Comparison of ENCODE assay signal across 12 cellular contexts in genomic region chr19:18434411-18435184, GRCh38. TPM values are rescaled to one million over a fixed set of nuclear protein-coding genes. Genes with fewer than 3 reads are reported as not detected.
DNase-seq lines count a peak whose midpoint lies in the region; ATAC-seq, FAIRE-seq and TF ChIP-seq lines count a peak whose summit lies in the region.
"Had no signal": no experiment of that assay in that cellular context is flagged by ENCODE, and none has a peak within 500 bp of the region (broad histone marks: within the 10 kb centered on the region; RNA-seq: fewer than 3 reads in every experiment).

No MANE protein-coding gene starts in this region.

- POLR2A ChIA-PET in GM12878 (lab: Charles Lee): interaction anchor here (1.4 kb wide), 1 partner anchor 17 kb away, joined by 3 read pairs; no protein-coding TSS in a partner anchor

- no peak overlapping the region for H4K91ac ChIP-seq in H9 (ENCODE audit: insufficient read length, low read depth, low read length)

- H3K27me3 ChIP-seq in H9 (ENCODE audit: insufficient read depth, low read length) (no peaks in the 10 kb centered on the region), GM12878 (replicated peaks in 1 of 2; ENCODE audit: control insufficient read depth in 2 of 2, insufficient read depth in 2 of 2, low read length in 1 of 2) (no peaks in the 10 kb centered on the region)

- intact Hi-C loops in CD14-positive monocyte (cut with micrococcal nuclease) (no loop called here), GM12878 (cut with micrococcal nuclease; ENCODE audit: unreplicated experiment) (no loop called here)

- TF ChIP-seq POLR2A in GM12878 (IDR thresholded peaks at IDR 0.05; ENCODE audit: low read depth, low read length): peak; percentile 25; the same call in 1 of the 2 replicates

- no peak for TF ChIP-seq EP300 in GM12878 (IDR thresholded peaks at IDR 0.05; ENCODE audit: borderline replicate concordance in 1 of 2, control insufficient read depth in 1 of 2, low read depth in 2 of 2, low read length in 2 of 2)

- no peak overlapping the region for H4K5ac ChIP-seq in H9 (ENCODE audit: insufficient read length, low read depth, low read length)

- DNase-seq in CD14-positive monocyte (ENCODE audit: low spot score): no peak
- no peak for DNase-seq in H9
- DNase-seq in GM12878 (ENCODE audit: low read depth, low spot score): no peak
- no peak for DNase-seq in neural crest cell (ENCODE audit: low read depth, low spot score)
- no peak for DNase-seq in NK-92 treated with Interleukin-12 subunit alpha and Interleukin-12 subunit beta, amount 100 ng/mL, for 24 hours (lab: John Stamatoyannopoulos, UW)
- no peak for DNase-seq in AG08396 (ENCODE audit: low spot score)
- DNase-seq in anterior cingulate cortex (lab: John Stamatoyannopoulos, UW): no peak
- DNase-seq: activated effector memory CD4-positive, alpha-beta T cell treated with Interleukin-2 at 50 U/mL for 16 hours; EL; KG1 had no signal

- peak overlapping the region in 1 of 7 donors; percentile 40 for H3K27ac Mint-ChIP-seq in CD14-positive monocyte
- no peak overlapping the region for H3K27ac Mint-ChIP-seq in H9
- H3K27ac Mint-ChIP-seq in neural crest cell (ENCODE audit: unreplicated experiment): no peak overlapping the region

- H4K8ac ChIP-seq in H9 (replicated peaks; ENCODE audit: insufficient read length, low read depth, low read length): no peak overlapping the region

- H3T11ph ChIP-seq in H9 (ENCODE audit: low read length): no peak overlapping the region

- peaks cover 31% of the 10 kb centered on the region for H3K4me1 Mint-ChIP-seq in CD14-positive monocyte
- H3K4me1 Mint-ChIP-seq in H9: peaks cover 29 to 37% of the 10 kb centered on the region in 2 experiments
- peaks cover 32% of the 10 kb centered on the region for H3K4me1 Mint-ChIP-seq in neural crest cell

- H3K4me3 Mint-ChIP-seq in CD14-positive monocyte (peak overlapping the region; percentile 31 to 64), H9 (peak overlapping the region; percentile 63 to 73), neural crest cell (peak overlapping the region; percentile 81)

- H3K9ac ChIP-seq in H9 (ENCODE audit: extremely low read depth, insufficient read length, low read length) (no peak overlapping the region), GM12878 (ENCODE audit: control insufficient read depth, insufficient read depth, low read length) (0 out of 2 replicates have a peak overlapping the region, but pooled peaks have one; percentile 48)

- H3K56ac ChIP-seq in H9 (ENCODE audit: insufficient read length, low read depth, low read length): no peak overlapping the region

- H3K4me1 ChIP-seq in H9 (ENCODE audit: insufficient read depth, low read length): peaks cover 6% of the 10 kb centered on the region; the same call in 1 of the 2 replicates
- H3K4me1 ChIP-seq in GM12878 (ENCODE audit: control insufficient read depth, insufficient read depth, low read length): peaks cover 31% of the 10 kb centered on the region

- H4K20me1 ChIP-seq in H9 (ENCODE audit: control insufficient read depth, insufficient read depth, insufficient read length) (peaks cover 3% of the 10 kb centered on the region), GM12878 (ENCODE audit: control insufficient read depth, insufficient read depth) (no peaks in the 10 kb centered on the region; the same call in 1 of the 2 replicates)

- H3K9me3 ChIP-seq in H9 (ENCODE audit: control insufficient read depth, low read depth, low read length) (no peaks in the 10 kb centered on the region), GM12878 (replicated peaks; ENCODE audit: control insufficient read depth, insufficient read depth, low read length) (no peaks in the 10 kb centered on the region; the same call in 2 of the 3 replicates)

- H3K36me3 ChIP-seq in GM12878 (ENCODE audit: control insufficient read depth in 2 of 2, insufficient read depth in 2 of 2, low read length in 1 of 2): peaks cover 0 to 2% of the 10 kb centered on the region in 2 experiments; a peak in 3 of 4 replicates

- peaks cover 16% of the 10 kb centered on the region for H3K23me2 ChIP-seq in H9 (ENCODE audit: insufficient read length, low read depth, low read length, poor library complexity, severe bottlenecking)

- H3K9me3 Mint-ChIP-seq in CD14-positive monocyte: peaks cover 0 to 8% (median 0%) of the 10 kb centered on the region in 7 donors
- H3K9me3 Mint-ChIP-seq in H9: no peaks in the 10 kb centered on the region; a peak in 1 of 5 replicates
- H3K9me3 Mint-ChIP-seq in neural crest cell: no peaks in the 10 kb centered on the region

- H3K27me3 Mint-ChIP-seq in CD14-positive monocyte (ENCODE audit: low read depth in 3 of 3) (peaks cover 31 to 72% (median 46%) of the 10 kb centered on the region in 3 donors), H9 (ENCODE audit: low read depth) (peaks cover 2% of the 10 kb centered on the region), neural crest cell (ENCODE audit: low read depth) (peaks cover 11% of the 10 kb centered on the region)

- in situ Hi-C loops in GM12878 (cut with MboI): no loop called here

- H3K4me2 ChIP-seq in H9 (ENCODE audit: insufficient read depth, insufficient read length, low read length): no peak overlapping the region
- H3K4me2 ChIP-seq in GM12878 (ENCODE audit: control insufficient read depth, insufficient read depth): peak overlapping the region; percentile 84

- CTCF ChIA-PET in GM12878 (lab: Yijun Ruan, JAX): interaction anchor here (1.2 kb wide), 1 partner anchor 242 kb away, joined by 3 read pairs; no protein-coding TSS in a partner anchor

- no peak overlapping the region for H2BK15ac ChIP-seq in H9 (ENCODE audit: low read depth, low read length)

- ATAC-seq in GM12878 (no peak), HG02798 (IDR thresholded peaks at IDR 0.05; ENCODE audit: poor library complexity, unreplicated experiment) (no peak)

- SMC1A ChIA-PET in GM12878 (lab: Charles Lee; ENCODE audit: uncharacterized antibody, unreplicated experiment): no interaction called here

- H2AK5ac ChIP-seq in H9 (ENCODE audit: insufficient read length, low read length): no peak overlapping the region

- BruUV-seq in GM12878 (replicated peaks; lab: Mats Ljungman, UMichigan): no TSS peak

- no peak overlapping the region for H3K23ac ChIP-seq in H9 (ENCODE audit: insufficient read length, low read depth, low read length)

- no peak overlapping the region for H2BK5ac ChIP-seq in H9 (ENCODE audit: insufficient read length, low read length)

- H2BK20ac ChIP-seq in H9 (ENCODE audit: low read depth, low read length, poor library complexity, severe bottlenecking): no peak overlapping the region

- RAD21 ChIA-PET in GM12878 (lab: Charles Lee; ENCODE audit: unreplicated experiment): no interaction called here

- H3K14ac ChIP-seq in H9 (ENCODE audit: insufficient read depth, low read length): no peak overlapping the region

- H3K18ac ChIP-seq in H9 (ENCODE audit: insufficient read length, low read depth, low read length): no peak overlapping the region

- TF ChIP-seq RAD21 in GM12878 (IDR thresholded peaks at IDR 0.05; ENCODE audit: insufficient read depth, low read depth, low read length): no peak

- H3K79me2 ChIP-seq in H9 (ENCODE audit: insufficient read depth, low read length) (no peaks in the 10 kb centered on the region), GM12878 (ENCODE audit: control insufficient read depth, insufficient read depth, low read length) (peaks cover 8% of the 10 kb centered on the region)

- H2BK12ac ChIP-seq in H9 (ENCODE audit: insufficient read length, low read depth, low read length): no peak overlapping the region

- no peak overlapping the region for H2BK120ac ChIP-seq in H9 (ENCODE audit: low read depth, low read length, poor library complexity, severe bottlenecking)

- peak overlapping the region; percentile 58 for H3K4me3 ChIP-seq in GM12878

- H3K27ac ChIP-seq in H9 (ENCODE audit: insufficient read length, low read depth, low read length) (no peak overlapping the region), GM12878 (ENCODE audit: control insufficient read depth, insufficient read depth) (no peak overlapping the region)

- no peak for FAIRE-seq in GM12878 (lab: Jason Lieb, UNC)

- TF ChIP-seq CTCF in CD14-positive monocyte (IDR thresholded peaks at IDR 0.05): no peak
- TF ChIP-seq CTCF in H9 (conservative IDR thresholded peaks at IDR 0.05): no peak
- TF ChIP-seq CTCF in GM12878 (IDR thresholded peaks at IDR 0.05 in 2 of 3, conservative IDR thresholded peaks at IDR 0.05 in 1 of 3; ENCODE audit: control insufficient read depth in 2 of 3, extremely low read depth in 1 of 3, insufficient read depth in 1 of 3, low read depth in 3 of 3, low read length in 3 of 3): no peak
- TF ChIP-seq CTCF in neural crest cell (conservative IDR thresholded peaks at IDR 0.05): no peak

- H2AFZ ChIP-seq in H9 (ENCODE audit: low read length) (no peak overlapping the region), GM12878 (ENCODE audit: control insufficient read depth, low read depth, low read length) (no peak overlapping the region)

- no peaks in the 10 kb centered on the region for H3K79me1 ChIP-seq in H9 (ENCODE audit: insufficient read depth, low read depth, low read length, poor library complexity, severe bottlenecking)

- no CpG with 5 or more reads among the region's 21 CpGs for WGBS in H9 (ENCODE audit: extremely low coverage, insufficient read length, low lambda C conversion rate)
- 68% methylated on average over 21 of the region's 21 CpGs for WGBS in GM12878 (ENCODE audit: insufficient coverage, insufficient replicate concordance, low lambda C conversion rate, missing lambda C conversion rate)

- H3K36me3 Mint-ChIP-seq in CD14-positive monocyte (peaks cover 4 to 19% of the 10 kb centered on the region in 2 donors), H9 (ENCODE audit: insufficient read depth in 1 of 3, low read depth in 3 of 3) (peaks cover 2 to 21% (median 19%) of the 10 kb centered on the region in 3 experiments; a peak in 6 of 7 replicates), neural crest cell (ENCODE audit: low read depth) (no peaks in the 10 kb centered on the region)

- no peak overlapping the region for H3K4ac ChIP-seq in H9 (ENCODE audit: low read depth, low read length)

RNA-seq across cellular contexts. Expression of gene ISYNA1, which starts 3.3 kb away (rescaled TPM):
- polyA plus RNA-seq in CD14-positive monocyte (not detected), GM12878 (2011; rRNA removed) (0.78 and 1.9 TPM in 2 replicates), GM12878 (2014; fragmentation: Illumina TruSeq; extraction: Trizol) (2.5 and 3.8 TPM in 2 replicates), GM12878 (2014; fragmentation: Nextera tagmentation; extraction: Ambion mirVana) (1 to 10 TPM; 2.8 to 6.3 TPM), GM12878 (2014; rRNA removed) (33.0 and 37.8 TPM in 2 replicates), GM12878 (2016; fragmentation: Nextera tagmentation; extraction: Ambion mirVana) (10 to 100 TPM; 12.0 to 12.5 TPM)
- total RNA-seq in H9 (2021) (241 and 255 TPM in 2 replicates), GM12878 (2014; rRNA removed) (9.9 and 12.3 TPM in 2 replicates), GM12878 (2014; rRNA removed; fragmentation: Illumina TruSeq; extraction: Trizol) (4.9 and 5.3 TPM in 2 replicates), GM12878 (2021) (37.0 and 38.8 TPM in 2 replicates), neural crest cell (251 and 254 TPM in 2 replicates)
- 8.2 and 8.9 TPM in 2 replicates for total RNA-seq in GM12878 (2013; cell fraction: nucleolus; rRNA removed)
- 12.5 TPM for polyA plus RNA-seq in GM12878 (2011; ENCODE audit: low read depth)
- polyA plus RNA-seq in GM12878 (2011; cell fraction: cytosol; rRNA removed): 2.0 and 3.0 TPM in 2 replicates
- polyA plus RNA-seq in GM12878 (2011; cell fraction: nucleus; rRNA removed): 19.2 and 23.0 TPM in 2 replicates
- 23.2 and 24.0 TPM in 2 replicates for polyA plus RNA-seq in GM12878 (2012)
- 0.59 and 2.4 TPM in 2 replicates for polyA minus RNA-seq in GM12878 (2011; rRNA and poly(A)+ RNA removed)
- 1.1 and 5.1 TPM in 2 replicates for polyA minus RNA-seq in GM12878 (2011; cell fraction: cytosol; rRNA and poly(A)+ RNA removed)
- polyA minus RNA-seq in GM12878 (2011; cell fraction: nucleus; rRNA and poly(A)+ RNA removed): 2.3 and 5.6 TPM in 2 replicates

RNA-seq across cellular contexts. Expression of gene SSBP4, which starts 15.4 kb away (rescaled TPM):
- 10 to 100 TPM; 38.5 to 48.3 TPM for polyA plus RNA-seq in CD14-positive monocyte
- total RNA-seq in H9 (2021): 46.1 and 50.0 TPM in 2 replicates
- 40.3 and 49.5 TPM in 2 replicates for total RNA-seq in GM12878 (2013; cell fraction: nucleolus; rRNA removed)
- total RNA-seq in GM12878 (2014; rRNA removed): 91.4 and 122 TPM in 2 replicates
- total RNA-seq in GM12878 (2014; rRNA removed; fragmentation: Illumina TruSeq; extraction: Trizol): 32.9 and 39.5 TPM in 2 replicates
- total RNA-seq in GM12878 (2021): 131 and 150 TPM in 2 replicates
- polyA plus RNA-seq in GM12878 (2011; ENCODE audit: low read depth): 12.2 TPM
- polyA plus RNA-seq in GM12878 (2011; rRNA removed): 11.5 and 19.0 TPM in 2 replicates
- 23.2 and 39.7 TPM in 2 replicates for polyA plus RNA-seq in GM12878 (2011; cell fraction: cytosol; rRNA removed)
- polyA plus RNA-seq in GM12878 (2011; cell fraction: nucleus; rRNA removed): 104 and 142 TPM in 2 replicates
- 52.3 and 55.4 TPM in 2 replicates for polyA plus RNA-seq in GM12878 (2012)
- 7.1 and 22.5 TPM in 2 replicates for polyA plus RNA-seq in GM12878 (2014; fragmentation: Illumina TruSeq; extraction: Trizol)
- polyA plus RNA-seq in GM12878 (2014; fragmentation: Nextera tagmentation; extraction: Ambion mirVana): 1 to 10 TPM in 1 of 2 experiments, under 1 TPM in 1; 0.37 to 6.6 TPM
- 98.3 and 119 TPM in 2 replicates for polyA plus RNA-seq in GM12878 (2014; rRNA removed)
- 10 to 100 TPM; 38.3 to 58.5 TPM for polyA plus RNA-seq in GM12878 (2016; fragmentation: Nextera tagmentation; extraction: Ambion mirVana)
- 4.2 and 21.6 TPM in 2 replicates for polyA minus RNA-seq in GM12878 (2011; rRNA and poly(A)+ RNA removed)
- 20.1 and 26.7 TPM in 2 replicates for polyA minus RNA-seq in GM12878 (2011; cell fraction: cytosol; rRNA and poly(A)+ RNA removed)
- 23.2 and 48.4 TPM in 2 replicates for polyA minus RNA-seq in GM12878 (2011; cell fraction: nucleus; rRNA and poly(A)+ RNA removed)
- 68.0 and 71.8 TPM in 2 replicates for total RNA-seq in neural crest cell

RNA-seq across cellular contexts. Expression of gene LRRC25, which starts 37.2 kb away (rescaled TPM):
- 100 to 1,000 TPM; 416 to 581 TPM for polyA plus RNA-seq in CD14-positive monocyte
- 0.18 TPM in 1 of 2 replicates, not detected in the other for total RNA-seq in H9 (2021)
- total RNA-seq in GM12878 (2013; cell fraction: nucleolus; rRNA removed): 14.5 and 19.3 TPM in 2 replicates
- 2.5 and 2.9 TPM in 2 replicates for total RNA-seq in GM12878 (2014; rRNA removed)
- total RNA-seq in GM12878 (2014; rRNA removed; fragmentation: Illumina TruSeq; extraction: Trizol): 1.1 TPM in 2 replicates
- total RNA-seq in GM12878 (2021): 2.7 TPM in 2 replicates
- 1.6 TPM for polyA plus RNA-seq in GM12878 (2011; ENCODE audit: low read depth)
- 0.19 and 0.38 TPM in 2 replicates for polyA plus RNA-seq in GM12878 (2011; rRNA removed)
- polyA plus RNA-seq in GM12878 (2011; cell fraction: cytosol; rRNA removed): 0.55 and 0.87 TPM in 2 replicates
- 0.24 and 0.42 TPM in 2 replicates for polyA plus RNA-seq in GM12878 (2011; cell fraction: nucleus; rRNA removed)
- polyA plus RNA-seq in GM12878 (2012): 4.1 and 4.9 TPM in 2 replicates
- 1.00 and 1.3 TPM in 2 replicates for polyA plus RNA-seq in GM12878 (2014; fragmentation: Illumina TruSeq; extraction: Trizol)
- under 1 TPM; 0.50 to 0.53 TPM for polyA plus RNA-seq in GM12878 (2014; fragmentation: Nextera tagmentation; extraction: Ambion mirVana)
- polyA plus RNA-seq in GM12878 (2014; rRNA removed): 2.1 and 2.7 TPM in 2 replicates
- 1 to 10 TPM; 1.2 to 1.6 TPM for polyA plus RNA-seq in GM12878 (2016; fragmentation: Nextera tagmentation; extraction: Ambion mirVana)
- 0.44 and 1.1 TPM in 2 replicates for polyA minus RNA-seq in GM12878 (2011; rRNA and poly(A)+ RNA removed)
- 0.67 TPM in 1 of 2 replicates, not detected in the other for polyA minus RNA-seq in GM12878 (2011; cell fraction: cytosol; rRNA and poly(A)+ RNA removed)
- polyA minus RNA-seq in GM12878 (2011; cell fraction: nucleus; rRNA and poly(A)+ RNA removed): 0.73 and 0.86 TPM in 2 replicates
- not detected in 2 replicates for total RNA-seq in neural crest cell
- total RNA-seq: NCI-H460 had no signal

RNA-seq across cellular contexts. Expression of gene GDF15, which starts 48.6 kb away (rescaled TPM):
- not detected for polyA plus RNA-seq in CD14-positive monocyte
- total RNA-seq in H9 (2021): 5.7 and 7.0 TPM in 2 replicates
- 4.5 and 5.8 TPM in 2 replicates for total RNA-seq in GM12878 (2013; cell fraction: nucleolus; rRNA removed)
- total RNA-seq in GM12878 (2014; rRNA removed): 1.4 and 1.8 TPM in 2 replicates
- total RNA-seq in GM12878 (2014; rRNA removed; fragmentation: Illumina TruSeq; extraction: Trizol): 0.31 and 0.60 TPM in 2 replicates
- 1.6 and 2.2 TPM in 2 replicates for total RNA-seq in GM12878 (2021)
- 0.97 TPM for polyA plus RNA-seq in GM12878 (2011; ENCODE audit: low read depth)
- polyA plus RNA-seq in GM12878 (2011; rRNA removed): 0.22 and 0.46 TPM in 2 replicates
- 2.1 and 2.2 TPM in 2 replicates for polyA plus RNA-seq in GM12878 (2011; cell fraction: cytosol; rRNA removed)
- 3.2 and 4.0 TPM in 2 replicates for polyA plus RNA-seq in GM12878 (2011; cell fraction: nucleus; rRNA removed)
- polyA plus RNA-seq in GM12878 (2012): 3.5 and 6.0 TPM in 2 replicates
- 0.29 and 0.92 TPM in 2 replicates for polyA plus RNA-seq in GM12878 (2014; fragmentation: Illumina TruSeq; extraction: Trizol)
- polyA plus RNA-seq in GM12878 (2014; fragmentation: Nextera tagmentation; extraction: Ambion mirVana): under 1 TPM in 1 of 2 experiments, not detected in 1; 0.11 TPM
- polyA plus RNA-seq in GM12878 (2014; rRNA removed): 1.4 and 1.6 TPM in 2 replicates
- polyA plus RNA-seq in GM12878 (2016; fragmentation: Nextera tagmentation; extraction: Ambion mirVana): 1 to 10 TPM; 2.8 to 3.6 TPM
- polyA minus RNA-seq in GM12878 (2011; rRNA and poly(A)+ RNA removed): 1.6 TPM in 1 of 2 replicates, not detected in the other
- polyA minus RNA-seq in GM12878 (2011; cell fraction: cytosol; rRNA and poly(A)+ RNA removed): 2.8 and 7.8 TPM in 2 replicates
- 1.6 and 2.2 TPM in 2 replicates for polyA minus RNA-seq in GM12878 (2011; cell fraction: nucleus; rRNA and poly(A)+ RNA removed)
- 1.2 TPM in 2 replicates for total RNA-seq in neural crest cell
